23 cellular contexts compared by ENCODE assay signal in the genomic region with DNA sequence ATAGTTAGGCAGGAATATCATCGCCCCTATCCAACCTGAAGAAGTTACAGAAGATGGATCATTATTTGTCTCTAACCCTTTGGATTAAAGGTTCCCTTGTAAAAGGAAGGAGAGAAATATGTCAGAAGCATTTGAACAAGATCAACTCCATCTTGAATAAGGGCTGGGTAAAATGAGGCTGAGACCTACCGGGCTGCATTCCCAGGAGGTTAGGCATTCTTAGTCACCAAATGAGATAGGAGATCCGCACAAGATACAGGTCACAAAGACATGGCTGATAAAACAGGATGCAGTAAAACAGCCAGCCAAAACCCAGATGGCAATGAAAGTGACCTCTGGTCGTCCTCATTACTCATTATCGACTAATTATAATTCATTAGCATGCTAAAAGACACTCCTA.
A peak's percentile ranks its signal among the peaks of the same experiment; 100 is the strongest.
DNase-seq lines count a peak whose midpoint lies in the region; ATAC-seq and TF ChIP-seq lines count a peak whose summit lies in the region.
"Had no signal": no experiment of that assay in that cellular context is flagged by ENCODE, and none has a peak within 500 bp of the region (broad histone marks: within the 10 kb centered on the region; RNA-seq: fewer than 3 reads in every experiment).

No MANE protein-coding gene starts in this region.

- POLR2A ChIA-PET in HCT116 (lab: Charles Lee), result no interaction called here

- CTCF ChIA-PET in HCT116 (lab: Charles Lee), result no interaction called here

- H4K12ac ChIP-seq in trophoblast cell (ENCODE audit: low read depth, low read length), result no peak overlapping the region

- H3K79me1 ChIP-seq in trophoblast cell (ENCODE audit: low read length), result no peaks in the 10 kb centered on the region

- no peak overlapping the region for H4K91ac ChIP-seq in trophoblast cell (ENCODE audit: low read depth, low read length)

- H3K18ac ChIP-seq in trophoblast cell (ENCODE audit: low read length), result no peak overlapping the region

- no peak for TF ChIP-seq CTCF in HCT116 (IDR thresholded peaks at IDR 0.05 in 2 of 3, conservative IDR thresholded peaks at IDR 0.05 in 1 of 3; ENCODE audit: borderline replicate concordance in 1 of 3, insufficient read depth in 1 of 3, low read depth in 2 of 3, low read length in 2 of 3)

- no peak for TF ChIP-seq POLR2A in HCT116 (IDR thresholded peaks at IDR 0.05; ENCODE audit: borderline replicate concordance, extremely low read depth, insufficient read depth, insufficient read length)

- DNase-seq in HCT116 (ENCODE audit: low read depth, low spot score) (no peak), islet precursor cell (peak; percentile 56), trophoblast cell (peak; percentile 75 to 82), cardiac septum (ENCODE audit: low spot score) (no peak), NCI-H2171 (lab: John Stamatoyannopoulos, UW) (no peak)
- DNase-seq in stimulated activated CD4-positive, alpha-beta T cell treated with anti-CD3 and anti-CD28 coated beads, Interleukin-1b, Interleukin-23, amount 100 ng/mL, for 48 hours, result no peak
- DNase-seq: 8988T; ACHN; BE2C; C1 segment of cervical spinal cord; CD4-positive, alpha-beta memory T cell; CD4-positive, CD25-positive, alpha-beta regulatory T cell; CD8-positive, alpha-beta memory T cell; COR-L47; DMS 273 treated with DMSO at 0.1 percent for 48 hours; DMS153; DMS53; DMS79; DND-41; EL; GDM1 had no signal

- H3K4me1 ChIP-seq in HCT116 (ENCODE audit: control insufficient read depth in 1 of 2, insufficient read depth in 2 of 2, low read length in 2 of 2) (peaks cover 0 to 4% of the 10 kb centered on the region in 2 experiments; a peak in 1 of 4 replicates), trophoblast cell (ENCODE audit: control insufficient read depth in 1 of 2, insufficient read depth in 2 of 2, low read length in 2 of 2) (no peaks in the 10 kb centered on the region)
- H3K4me1 ChIP-seq: BE2C, BLaER1 had no signal

- peak overlapping the region; percentile 42 for H2AFZ ChIP-seq in HCT116 (ENCODE audit: low read depth, low read length, poor library complexity, severe bottlenecking)
- no peak overlapping the region for H2AFZ ChIP-seq in trophoblast cell (ENCODE audit: insufficient read depth, low read length, poor library complexity)

- H3K9me3 ChIP-seq in HCT116 (ENCODE audit: control insufficient read depth in 1 of 2, insufficient read depth in 1 of 2, low read depth in 1 of 2, low read length in 2 of 2) (no peaks in the 10 kb centered on the region), trophoblast cell (ENCODE audit: insufficient read depth, low read depth, low read length) (no peaks in the 10 kb centered on the region)
- H3K9me3 ChIP-seq: BE2C, BLaER1 had no signal

- no TSS peak for BruUV-seq in HCT116 (replicated peaks; lab: Mats Ljungman, UMichigan)

- H4K20me1 ChIP-seq in HCT116 (ENCODE audit: insufficient read depth), result no peaks in the 10 kb centered on the region
- H4K20me1 ChIP-seq: BLaER1 had no signal

- no peak overlapping the region for H3K14ac ChIP-seq in trophoblast cell (ENCODE audit: low read length)

- H3K27ac ChIP-seq in HCT116 (ENCODE audit: low read depth, low read length), result no peak overlapping the region
- H3K27ac ChIP-seq in trophoblast cell (ENCODE audit: low read depth, low read length), result no peak overlapping the region
- H3K27ac ChIP-seq: BLaER1 had no signal

- H2BK5ac ChIP-seq in trophoblast cell (ENCODE audit: low read depth, low read length, poor library complexity), result no peak overlapping the region

- ATAC-seq in HCT116, result no peak
- ATAC-seq: GM12878 had no signal

- no peaks in the 10 kb centered on the region for H3K36me3 ChIP-seq in HCT116 (ENCODE audit: control insufficient read depth in 1 of 2, insufficient read depth in 2 of 2, low read length in 2 of 2)
- H3K36me3 ChIP-seq in trophoblast cell (ENCODE audit: control insufficient read depth in 1 of 2, insufficient read depth in 2 of 2, low read length in 2 of 2), result no peaks in the 10 kb centered on the region
- H3K36me3 ChIP-seq: BE2C, BLaER1 had no signal

- H2AK5ac ChIP-seq in trophoblast cell (ENCODE audit: low read length), result no peak overlapping the region

- H3K4me2 ChIP-seq in HCT116 (ENCODE audit: low read length) (no peak overlapping the region), trophoblast cell (ENCODE audit: low read length) (no peak overlapping the region)
- H3K4me2 ChIP-seq: BLaER1 had no signal

- no peaks in the 10 kb centered on the region for H3K79me2 ChIP-seq in HCT116 (ENCODE audit: insufficient read depth, low read length)
- H3K79me2 ChIP-seq in trophoblast cell (ENCODE audit: control insufficient read depth, insufficient read depth, low read length, poor library complexity), result peaks cover 2% of the 10 kb centered on the region

- H3K9ac ChIP-seq in HCT116 (ENCODE audit: low read length) (no peak overlapping the region), trophoblast cell (ENCODE audit: low read length) (no peak overlapping the region)
- H3K9ac ChIP-seq: BLaER1 had no signal

- H2BK12ac ChIP-seq in trophoblast cell (ENCODE audit: low read length), result no peak overlapping the region

- no peak overlapping the region for H3K4ac ChIP-seq in trophoblast cell (ENCODE audit: low read depth, low read length)

- intact Hi-C loops in HCT116 (cut with micrococcal nuclease), result no loop called here
- intact Hi-C loops in cardiac septum (cut with DNase I), result no loop called here

- no peak overlapping the region for H3K23ac ChIP-seq in trophoblast cell (ENCODE audit: low read length)

- RAD21 ChIA-PET in HCT116 (lab: Charles Lee; ENCODE audit: low non-redundant PET in 1 of 2, low total read pairs in 2 of 2, uncharacterized antibody in 2 of 2, unreplicated experiment in 2 of 2), result no interaction called here

- H3K4me3 ChIP-seq in HCT116 (replicated peaks in 1 of 2; ENCODE audit: low read depth in 1 of 2, low read length in 2 of 2), result no peak overlapping the region
- H3K4me3 ChIP-seq in trophoblast cell (ENCODE audit: low read depth, low read length), result no peak overlapping the region
- H3K4me3 ChIP-seq: BLaER1, GM12878 had no signal

- H3K27me3 ChIP-seq in HCT116 (ENCODE audit: insufficient read depth, low read length) (no peaks in the 10 kb centered on the region), trophoblast cell (ENCODE audit: insufficient read depth, low read length) (no peaks in the 10 kb centered on the region)
- H3K27me3 ChIP-seq: BE2C, BLaER1 had no signal

- TF ChIP-seq RAD21 in HCT116 (IDR thresholded peaks at IDR 0.05; ENCODE audit: low read depth), result no peak

- no peak overlapping the region for H4K8ac ChIP-seq in trophoblast cell (ENCODE audit: low read depth, low read length)

- no peak overlapping the region for H2BK120ac ChIP-seq in trophoblast cell (ENCODE audit: insufficient read depth, low read length, poor library complexity)

- no peaks in the 10 kb centered on the region for H3K9me2 ChIP-seq in HCT116 (ENCODE audit: insufficient read depth)

- no CpG with 5 or more reads among the region's 5 CpGs for WGBS in trophoblast cell (ENCODE audit: extremely low coverage, insufficient coverage, insufficient read length)

TF ChIP-seq in HCT116, 20 proteins besides CTCF, POLR2A, EP300 and RAD21:
- TF ChIP-seq POLR2AphosphoS5 (IDR thresholded peaks at IDR 0.05; ENCODE audit: low read depth, low read length) (no peak), ZFX (IDR thresholded peaks at IDR 0.05) (no peak), CBX3 (IDR thresholded peaks at IDR 0.05; ENCODE audit: low read depth) (no peak), CEBPB (IDR thresholded peaks at IDR 0.05; ENCODE audit: low read depth) (no peak), EGR1 (IDR thresholded peaks at IDR 0.05; ENCODE audit: low read depth) (no peak), SRF (IDR thresholded peaks at IDR 0.05; ENCODE audit: low read depth) (no peak)
- TF ChIP-seq, protein P1, sequence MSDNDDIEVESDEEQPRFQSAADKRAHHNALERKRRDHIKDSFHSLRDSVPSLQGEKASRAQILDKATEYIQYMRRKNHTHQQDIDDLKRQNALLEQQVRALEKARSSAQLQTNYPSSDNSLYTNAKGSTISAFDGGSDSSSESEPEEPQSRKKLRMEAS (IDR thresholded peaks at IDR 0.05), result no peak
- TF ChIP-seq, protein P2, sequence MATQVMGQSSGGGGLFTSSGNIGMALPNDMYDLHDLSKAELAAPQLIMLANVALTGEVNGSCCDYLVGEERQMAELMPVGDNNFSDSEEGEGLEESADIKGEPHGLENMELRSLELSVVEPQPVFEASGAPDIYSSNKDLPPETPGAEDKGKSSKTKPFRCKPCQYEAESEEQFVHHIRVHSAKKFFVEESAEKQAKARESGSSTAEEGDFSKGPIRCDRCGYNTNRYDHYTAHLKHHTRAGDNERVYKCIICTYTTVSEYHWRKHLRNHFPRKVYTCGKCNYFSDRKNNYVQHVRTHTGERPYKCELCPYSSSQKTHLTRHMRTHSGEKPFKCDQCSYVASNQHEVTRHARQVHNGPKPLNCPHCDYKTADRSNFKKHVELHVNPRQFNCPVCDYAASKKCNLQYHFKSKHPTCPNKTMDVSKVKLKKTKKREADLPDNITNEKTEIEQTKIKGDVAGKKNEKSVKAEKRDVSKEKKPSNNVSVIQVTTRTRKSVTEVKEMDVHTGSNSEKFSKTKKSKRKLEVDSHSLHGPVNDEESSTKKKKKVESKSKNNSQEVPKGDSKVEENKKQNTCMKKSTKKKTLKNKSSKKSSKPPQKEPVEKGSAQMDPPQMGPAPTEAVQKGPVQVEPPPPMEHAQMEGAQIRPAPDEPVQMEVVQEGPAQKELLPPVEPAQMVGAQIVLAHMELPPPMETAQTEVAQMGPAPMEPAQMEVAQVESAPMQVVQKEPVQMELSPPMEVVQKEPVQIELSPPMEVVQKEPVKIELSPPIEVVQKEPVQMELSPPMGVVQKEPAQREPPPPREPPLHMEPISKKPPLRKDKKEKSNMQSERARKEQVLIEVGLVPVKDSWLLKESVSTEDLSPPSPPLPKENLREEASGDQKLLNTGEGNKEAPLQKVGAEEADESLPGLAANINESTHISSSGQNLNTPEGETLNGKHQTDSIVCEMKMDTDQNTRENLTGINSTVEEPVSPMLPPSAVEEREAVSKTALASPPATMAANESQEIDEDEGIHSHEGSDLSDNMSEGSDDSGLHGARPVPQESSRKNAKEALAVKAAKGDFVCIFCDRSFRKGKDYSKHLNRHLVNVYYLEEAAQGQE (IDR thresholded peaks at IDR 0.05; ENCODE audit: low read depth), result no peak
- TF ChIP-seq, protein P3, sequence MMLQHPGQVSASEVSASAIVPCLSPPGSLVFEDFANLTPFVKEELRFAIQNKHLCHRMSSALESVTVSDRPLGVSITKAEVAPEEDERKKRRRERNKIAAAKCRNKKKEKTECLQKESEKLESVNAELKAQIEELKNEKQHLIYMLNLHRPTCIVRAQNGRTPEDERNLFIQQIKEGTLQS (IDR thresholded peaks at IDR 0.05), result no peak
TF ChIP-seq in HCT116: peak in this region for 0.

Comparison
In these comparisons a context has a peak if more than half of its experiments do, and no peak if none do; other contexts are left out.
1. DNase-seq: peak in islet precursor cell (single experiment) and trophoblast cell (2 of 2); none in HCT116 (single experiment), cardiac septum (single experiment), NCI-H2171 (single experiment) and stimulated activated CD4-positive, alpha-beta T cell treated with anti-CD3 and anti-CD28 coated beads, Interleukin-1b, Interleukin-23, amount 100 ng/mL, for 48 hours (single experiment).